In the genomic region with DNA sequence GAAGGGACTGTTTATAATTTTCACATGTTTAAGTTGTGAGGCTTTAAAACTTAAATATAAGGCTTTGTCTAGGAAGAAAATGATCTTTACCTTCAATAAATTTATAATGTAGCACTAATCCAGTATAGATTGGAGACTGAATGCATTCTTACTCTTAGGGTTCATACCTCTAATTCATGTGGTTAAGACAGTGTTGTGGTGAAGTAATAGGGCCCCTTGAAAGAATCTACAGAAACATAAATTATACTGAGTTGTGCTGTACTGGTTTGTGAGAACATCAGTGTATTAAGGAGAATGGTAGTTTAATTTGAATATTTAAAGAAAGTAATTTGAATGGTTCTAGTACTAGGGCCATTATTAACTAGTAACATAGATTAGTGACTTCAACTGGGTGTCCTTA, we compare ENCODE assay signal across 17 cellular contexts. TPM values are rescaled to one million over a fixed set of nuclear protein-coding genes. Genes with fewer than 3 reads are reported as not detected.
DNase-seq lines count a peak whose midpoint lies in the region; ATAC-seq and TF ChIP-seq lines count a peak whose summit lies in the region.
"Had no signal": no experiment of that assay in that cellular context is flagged by ENCODE, and none has a peak within 500 bp of the region (broad histone marks: within the 10 kb centered on the region; RNA-seq: fewer than 3 reads in every experiment).

No MANE protein-coding gene starts in this region.

- peak; percentile 29 for ATAC-seq in activated naive CD8-positive, alpha-beta T cell treated with anti-CD3 and anti-CD28 coated beads, Interleukin-2, amount 10 ng/mL, durations not matched to agents 7 days and 5 days (ENCODE audit: low read depth)
- ATAC-seq: left lobe of liver had no signal

- peaks cover 92 to 100% (median 97%) of the 10 kb centered on the region in 3 donors for H3K4me1 Mint-ChIP-seq in CD8-positive, alpha-beta memory T cell
- peaks cover 64% of the 10 kb centered on the region for H3K4me1 Mint-ChIP-seq in activated naive CD8-positive, alpha-beta T cell treated with anti-CD3 and anti-CD28 coated beads, Interleukin-2, amount 10 ng/mL, durations not matched to agents 7 days and 5 days
- peaks cover 61% of the 10 kb centered on the region for H3K4me1 Mint-ChIP-seq in mesothelial cell of epicardium

- CTCF ChIA-PET in CD8-positive, alpha-beta memory T cell (lab: Charles Lee), result no interaction called here

- peaks cover 61% of the 10 kb centered on the region for H3K36me3 ChIP-seq in CD8-positive, alpha-beta memory T cell (ENCODE audit: insufficient read depth, low read length)

- POLR2A ChIA-PET in CD8-positive, alpha-beta memory T cell (lab: Charles Lee), result no interaction called here
- POLR2A ChIA-PET in activated naive CD8-positive, alpha-beta T cell treated with anti-CD3 and anti-CD28 coated beads, Interleukin-2, amount 10 ng/mL, durations not matched to agents 7 days and 5 days (lab: Charles Lee), result interaction anchor here (5.9 kb wide), 1 partner anchor 13 kb away, joined by 67 read pairs; the partner anchor contains the start of gene HAPSTR1

- H3K27ac Mint-ChIP-seq in CD8-positive, alpha-beta memory T cell, result peak overlapping the region in 5 of 8 donors; percentile 28 to 91 (median 73)
- no peak overlapping the region for H3K27ac Mint-ChIP-seq in activated naive CD8-positive, alpha-beta T cell treated with anti-CD3 and anti-CD28 coated beads, Interleukin-2, amount 10 ng/mL, durations not matched to agents 7 days and 5 days
- peak overlapping the region; percentile 23 for H3K27ac Mint-ChIP-seq in mesothelial cell of epicardium
- H3K27ac Mint-ChIP-seq: endodermal cell had no signal

- no peaks in the 10 kb centered on the region for H3K9me3 ChIP-seq in CD8-positive, alpha-beta memory T cell (ENCODE audit: low read length)
- H3K9me3 ChIP-seq: thoracic aorta had no signal

- H3K4me1 ChIP-seq in CD8-positive, alpha-beta memory T cell (ENCODE audit: insufficient read depth, low read length), result peaks cover 98% of the 10 kb centered on the region

- H3K27me3 ChIP-seq in CD8-positive, alpha-beta memory T cell (ENCODE audit: insufficient read depth, low read length, poor library complexity, severe bottlenecking), result no peaks in the 10 kb centered on the region

- H3K4me3 ChIP-seq in AG10803 (ENCODE audit: low read length), result no peak overlapping the region
- no peak overlapping the region for H3K4me3 ChIP-seq in CD8-positive, alpha-beta memory T cell (ENCODE audit: low read length)
- H3K4me3 ChIP-seq: thoracic aorta had no signal

- H3K27ac ChIP-seq in CD8-positive, alpha-beta memory T cell (ENCODE audit: low read depth, low read length), result no peak overlapping the region
- H3K27ac ChIP-seq: thoracic aorta had no signal

- H3K36me3 Mint-ChIP-seq in CD8-positive, alpha-beta memory T cell, result peaks cover 9 to 95% (median 38%) of the 10 kb centered on the region in 3 donors
- H3K36me3 Mint-ChIP-seq in activated naive CD8-positive, alpha-beta T cell treated with anti-CD3 and anti-CD28 coated beads, Interleukin-2, amount 10 ng/mL, durations not matched to agents 7 days and 5 days, result peaks cover 59% of the 10 kb centered on the region
- H3K36me3 Mint-ChIP-seq in mesothelial cell of epicardium, result peaks cover 62% of the 10 kb centered on the region

- no peak for TF ChIP-seq CTCF in AG10803 (conservative IDR thresholded peaks at IDR 0.05; ENCODE audit: low read length)
- TF ChIP-seq CTCF in mesothelial cell of epicardium (IDR thresholded peaks at IDR 0.05; ENCODE audit: unreplicated experiment), result no peak

- peaks cover 0 to 2% of the 10 kb centered on the region in 2 donors for H3K27me3 Mint-ChIP-seq in CD8-positive, alpha-beta memory T cell
- no peaks in the 10 kb centered on the region for H3K27me3 Mint-ChIP-seq in activated naive CD8-positive, alpha-beta T cell treated with anti-CD3 and anti-CD28 coated beads, Interleukin-2, amount 10 ng/mL, durations not matched to agents 7 days and 5 days
- H3K27me3 Mint-ChIP-seq in mesothelial cell of epicardium (ENCODE audit: low read depth), result no peaks in the 10 kb centered on the region

- peak; percentile 41 for DNase-seq in AG10803 (ENCODE audit: low read depth)
- DNase-seq in CD8-positive, alpha-beta memory T cell, result no peak
- DNase-seq in activated naive CD8-positive, alpha-beta T cell treated with anti-CD3 and anti-CD28 coated beads, Interleukin-2, amount 10 ng/mL, durations not matched to agents 7 days and 5 days, result no peak
- DNase-seq in mesothelial cell of epicardium (ENCODE audit: low spot score in 2 of 2, unreplicated experiment in 2 of 2), result no peak
- no peak for DNase-seq in DMS79 (lab: John Stamatoyannopoulos, UW)
- no peak for DNase-seq in DMS79 treated with DMSO at 0.1 percent for 48 hours (lab: John Stamatoyannopoulos, UW)
- no peak for DNase-seq in SK-N-DZ (ENCODE audit: low spot score)
- no peak for DNase-seq in NCI-H2029 treated with DMSO at 0.1 percent for 48 hours (lab: John Stamatoyannopoulos, UW)
- DNase-seq: AML-193; endodermal cell; foreskin fibroblast; GOT3; NCI-H1930; NCI-H446; stimulated activated CD4-positive, alpha-beta T cell treated with anti-CD3 and anti-CD28 coated beads, Interleukin-4, amount 100 ng/mL, for 1 hour had no signal

- peak overlapping the region; percentile 27 to 67 (median 44) for H3K4me3 Mint-ChIP-seq in CD8-positive, alpha-beta memory T cell
- peak overlapping the region; percentile 15 for H3K4me3 Mint-ChIP-seq in activated naive CD8-positive, alpha-beta T cell treated with anti-CD3 and anti-CD28 coated beads, Interleukin-2, amount 10 ng/mL, durations not matched to agents 7 days and 5 days
- H3K4me3 Mint-ChIP-seq in mesothelial cell of epicardium, result no peak overlapping the region
- H3K4me3 Mint-ChIP-seq: endodermal cell had no signal

- no peaks in the 10 kb centered on the region for H3K9me3 Mint-ChIP-seq in CD8-positive, alpha-beta memory T cell
- no peaks in the 10 kb centered on the region for H3K9me3 Mint-ChIP-seq in activated naive CD8-positive, alpha-beta T cell treated with anti-CD3 and anti-CD28 coated beads, Interleukin-2, amount 10 ng/mL, durations not matched to agents 7 days and 5 days
- no peaks in the 10 kb centered on the region for H3K9me3 Mint-ChIP-seq in mesothelial cell of epicardium
- H3K9me3 Mint-ChIP-seq: endodermal cell had no signal

RNA-seq across cellular contexts. Expression of gene HAPSTR1, which starts 13.7 kb away (rescaled TPM):
- total RNA-seq in CD8-positive, alpha-beta memory T cell, result 10 to 100 TPM; 60.4 to 61.2 TPM
- 21.3 TPM for polyA plus RNA-seq in CD8-positive, alpha-beta memory T cell
- total RNA-seq in activated naive CD8-positive, alpha-beta T cell treated with anti-CD3 and anti-CD28 coated beads, Interleukin-2, amount 10 ng/mL, durations not matched to agents 7 days and 5 days, result 10 to 100 TPM; 71.6 to 72.2 TPM
- total RNA-seq in mesothelial cell of epicardium, result 76.7 to 80.6 TPM (median 78.9 TPM) in 3 replicates
- polyA plus RNA-seq in SK-N-DZ (2014; cell fraction: cytosol; rRNA removed), result 26.2 and 27.2 TPM in 2 replicates
- polyA plus RNA-seq in SK-N-DZ (2014; cell fraction: nucleus; rRNA removed), result 15.1 and 17.8 TPM in 2 replicates
